1 cellular context compared by ENCODE assay signal in the genomic region with DNA sequence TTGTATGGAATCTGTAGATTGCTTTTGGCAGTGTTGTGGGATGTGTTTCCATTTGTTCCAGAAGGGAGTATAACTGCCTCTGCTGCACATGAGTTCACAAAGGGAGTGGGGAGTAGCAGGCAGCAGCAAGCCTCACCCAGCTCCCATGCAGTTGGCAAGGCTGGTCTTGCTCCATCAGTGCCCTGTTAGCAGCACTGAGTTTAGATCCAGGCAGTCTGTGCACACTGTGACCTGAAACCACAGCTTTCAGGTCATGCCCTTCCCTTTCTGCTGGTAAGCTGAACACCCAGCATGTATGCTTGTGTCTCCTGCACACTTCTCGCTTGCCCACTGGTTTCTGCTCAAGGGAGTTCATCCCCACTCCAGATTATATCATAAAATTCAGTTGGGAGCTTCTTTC.
TF ChIP-seq lines count a peak whose summit lies in the region.

No MANE protein-coding gene starts in this region.

TF ChIP-seq in HepG2, 621 proteins besides CTCF, POLR2A, EP300 and RAD21:
- TF ChIP-seq ZBTB49 (CRISPR knock-in tag; IDR thresholded peaks at IDR 0.05; ENCODE audit: borderline replicate concordance) (no peak), SATB2 (CRISPR knock-in tag; IDR thresholded peaks at IDR 0.05) (no peak), FOXK2 (IDR thresholded peaks at IDR 0.05) (no peak), SRY (CRISPR knock-in tag; IDR thresholded peaks at IDR 0.05) (no peak), ZNF782 (CRISPR knock-in tag; IDR thresholded peaks at IDR 0.05; ENCODE audit: borderline replicate concordance) (no peak)
